20 cellular contexts compared by ENCODE assay signal in the genomic region with DNA sequence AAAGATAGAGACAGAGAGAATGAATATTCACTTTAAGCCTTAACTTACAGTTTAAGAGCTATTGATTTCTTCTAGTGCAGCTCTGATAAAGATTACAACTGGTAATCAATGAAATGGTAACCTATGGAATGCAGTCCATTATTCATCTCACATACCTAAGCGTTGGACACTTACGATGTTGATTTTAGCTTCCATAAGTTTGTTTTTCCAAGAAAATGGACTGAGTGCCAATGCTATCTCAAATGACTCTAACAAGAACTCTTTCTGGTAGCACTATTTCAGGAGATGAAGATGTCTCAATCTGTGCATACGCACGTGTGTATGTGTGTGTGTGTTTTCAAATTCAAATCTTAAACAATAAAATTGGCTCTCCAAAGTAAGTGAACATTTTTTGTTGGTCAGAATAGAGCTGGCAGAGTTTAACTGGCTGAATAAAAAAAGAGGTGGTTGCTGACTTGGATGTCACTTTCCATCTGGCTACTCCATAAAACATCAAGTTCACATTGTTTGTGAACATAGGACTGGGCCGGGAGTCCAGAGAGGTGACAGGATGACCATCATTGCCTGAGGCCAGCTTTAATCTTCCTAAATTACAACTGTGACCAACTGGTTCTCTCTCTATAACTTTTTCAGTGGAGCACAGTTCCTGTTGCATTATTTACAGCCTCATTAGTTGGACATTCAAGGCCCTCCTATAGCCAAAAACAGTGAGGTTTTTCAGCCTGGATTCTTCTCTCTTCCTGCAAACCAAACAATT.
"Had no signal": no experiment of that assay in that cellular context is flagged by ENCODE, and none has a peak within 500 bp of the region (broad histone marks: within the 10 kb centered on the region; RNA-seq: fewer than 3 reads in every experiment).

No MANE protein-coding gene starts in this region.

- H3K4me1 ChIP-seq: right lobe of liver, stomach had no signal

- H3K9ac ChIP-seq: parathyroid adenoma had no signal

- H3K4me3 ChIP-seq: coronary artery, gastrocnemius medialis, heart right ventricle, psoas muscle, right lobe of liver, spleen, stomach had no signal

- H3K9me3 ChIP-seq: gastrocnemius medialis, heart right ventricle, psoas muscle, right lobe of liver, spleen, stomach had no signal

- H3K27me3 Mint-ChIP-seq: natural killer cell treated with Interleukin-12 subunit alpha and Interleukin-12 subunit beta and Interleukin-15 and Interleukin-18, amount 100 ng/mL, for 72 hours had no signal

- H3K4me3 Mint-ChIP-seq: natural killer cell treated with Interleukin-12 subunit alpha and Interleukin-12 subunit beta and Interleukin-15 and Interleukin-18, amount 100 ng/mL, for 72 hours had no signal

- H3K27ac Mint-ChIP-seq: natural killer cell treated with Interleukin-12 subunit alpha and Interleukin-12 subunit beta and Interleukin-15 and Interleukin-18, amount 100 ng/mL, for 72 hours had no signal

- DNase-seq: effector CD8-positive, alpha-beta T cell; gastrocnemius medialis; heart right ventricle; hypothalamus; kidney glomerular epithelial cell; midbrain; psoas muscle; retina; right lobe of liver; spleen; stimulated activated CD4-positive, alpha-beta T cell treated with anti-CD3 and anti-CD28 coated beads, Interleukin-15, amount 100 ng/mL, for 24 hours; stimulated activated CD4-positive, alpha-beta T cell treated with anti-CD3 and anti-CD28 coated beads, Interleukin-1b, Interleukin-23, amount 100 ng/mL, for 48 hours; stimulated activated CD4-positive, alpha-beta T cell treated with anti-CD3 and anti-CD28 coated beads, Interleukin-4, amount 100 ng/mL, for 24 hours; stimulated activated naive CD4-positive, alpha-beta T cell; stomach; substantia nigra; trophoblast cell had no signal

- ATAC-seq: gastrocnemius medialis; heart right ventricle; natural killer cell treated with Interleukin-12 subunit alpha and Interleukin-12 subunit beta and Interleukin-15 and Interleukin-18, amount 100 ng/mL, for 72 hours; psoas muscle; right lobe of liver had no signal

- H3K27ac ChIP-seq: coronary artery, gastrocnemius medialis, heart right ventricle, parathyroid adenoma, psoas muscle, right lobe of liver, spleen, stomach had no signal

- H3K27me3 ChIP-seq: gastrocnemius medialis, heart right ventricle, right lobe of liver, spleen, stomach had no signal

- H3K36me3 ChIP-seq: gastrocnemius medialis, heart right ventricle, right lobe of liver, spleen, stomach had no signal

- H2AFZ ChIP-seq: parathyroid adenoma had no signal

- H3K36me3 Mint-ChIP-seq: natural killer cell treated with Interleukin-12 subunit alpha and Interleukin-12 subunit beta and Interleukin-15 and Interleukin-18, amount 100 ng/mL, for 72 hours had no signal
